21 cellular contexts compared by ENCODE assay signal in the genomic region with DNA sequence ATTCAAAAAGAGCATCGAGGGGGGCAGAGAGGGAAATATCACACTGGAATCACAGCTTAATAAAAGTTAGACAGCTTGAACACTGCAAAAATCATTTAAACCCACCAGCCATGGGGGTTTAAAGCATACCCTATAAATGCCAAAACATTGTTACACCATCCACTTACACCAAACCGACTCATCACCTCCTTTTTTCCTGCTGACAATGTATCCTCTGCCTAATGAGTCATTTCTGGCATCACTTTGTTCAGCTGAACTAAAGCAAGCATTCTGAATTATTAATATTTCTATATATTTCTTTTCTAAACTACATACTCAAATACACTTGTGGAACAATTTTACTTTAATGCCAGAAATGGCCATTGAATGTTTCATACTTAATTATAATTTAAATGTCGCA. TPM values are rescaled to one million over a fixed set of nuclear protein-coding genes. Genes with fewer than 3 reads are reported as not detected.
"Had no signal": no experiment of that assay in that cellular context is flagged by ENCODE, and none has a peak within 500 bp of the region (broad histone marks: within the 10 kb centered on the region; RNA-seq: fewer than 3 reads in every experiment).

No MANE protein-coding gene starts in this region.

- H3K27me3 ChIP-seq: adrenal gland, MG63 had no signal

- DNase-seq: activated CD4-positive, alpha-beta T cell treated with anti-CD3 and anti-CD28 coated beads for 48 hours; activated CD4-positive, alpha-beta T cell treated with anti-CD3 and anti-CD28 coated beads, Interleukin-2, amount 50 U/mL, for 4 hours; activated CD8-positive, alpha-beta memory T cell treated with anti-CD3 and anti-CD28 coated beads, Interleukin-2, amount 50 U/mL, for 48 hours; activated CD8-positive, alpha-beta T cell treated with anti-CD3 and anti-CD28 coated beads, Interleukin-2, amount 10 ng/mL, durations not matched to agents 7 days and 5 days; activated naive CD4-positive, alpha-beta T cell treated with anti-CD3 and anti-CD28 coated beads, Interleukin-2, amount 50 U/mL, for 16 hours; activated naive CD8-positive, alpha-beta T cell treated with anti-CD3 and anti-CD28 coated beads, Interleukin-2, amount 10 ng/mL, durations not matched to agents 7 days and 5 days; activated T-cell treated with anti-CD3 and anti-CD28 coated beads, Interleukin-2, amount 50 U/mL, for 1 hour; adrenal gland; anterior cingulate cortex; caudate nucleus; MG63; MV-4-11; NCI-H1092 treated with DMSO at 0.1 percent for 48 hours; NCI-H1417 treated with DMSO at 0.1 percent for 48 hours; NCI-H1694; NCI-H2029 treated with DMSO at 0.1 percent for 48 hours; NCI-H510A treated with DMSO at 0.1 percent for 48 hours; NCI-H69; PC-9 had no signal

- ATAC-seq: activated CD4-positive, CD25-positive, alpha-beta regulatory T cell treated with anti-CD3 and anti-CD28 coated beads, Interleukin-2, amount 50 U/mL, for 24 hours; activated CD8-positive, alpha-beta T cell treated with anti-CD3 and anti-CD28 coated beads, Interleukin-2, amount 10 ng/mL, durations not matched to agents 7 days and 5 days had no signal

- H3K36me3 ChIP-seq: adrenal gland, MG63 had no signal

- H3K4me3 ChIP-seq: adrenal gland, MG63, PC-9, SK-N-MC had no signal

RNA-seq across cellular contexts. Expression of a gene that starts 21.6 kb away (rescaled TPM):
- total RNA-seq: activated CD8-positive, alpha-beta T cell treated with anti-CD3 and anti-CD28 coated beads, Interleukin-2, amount 10 ng/mL, durations not matched to agents 7 days and 5 days; activated naive CD8-positive, alpha-beta T cell treated with anti-CD3 and anti-CD28 coated beads, Interleukin-2, amount 10 ng/mL, durations not matched to agents 7 days and 5 days; PC-9 had no signal
